In the genomic region with DNA sequence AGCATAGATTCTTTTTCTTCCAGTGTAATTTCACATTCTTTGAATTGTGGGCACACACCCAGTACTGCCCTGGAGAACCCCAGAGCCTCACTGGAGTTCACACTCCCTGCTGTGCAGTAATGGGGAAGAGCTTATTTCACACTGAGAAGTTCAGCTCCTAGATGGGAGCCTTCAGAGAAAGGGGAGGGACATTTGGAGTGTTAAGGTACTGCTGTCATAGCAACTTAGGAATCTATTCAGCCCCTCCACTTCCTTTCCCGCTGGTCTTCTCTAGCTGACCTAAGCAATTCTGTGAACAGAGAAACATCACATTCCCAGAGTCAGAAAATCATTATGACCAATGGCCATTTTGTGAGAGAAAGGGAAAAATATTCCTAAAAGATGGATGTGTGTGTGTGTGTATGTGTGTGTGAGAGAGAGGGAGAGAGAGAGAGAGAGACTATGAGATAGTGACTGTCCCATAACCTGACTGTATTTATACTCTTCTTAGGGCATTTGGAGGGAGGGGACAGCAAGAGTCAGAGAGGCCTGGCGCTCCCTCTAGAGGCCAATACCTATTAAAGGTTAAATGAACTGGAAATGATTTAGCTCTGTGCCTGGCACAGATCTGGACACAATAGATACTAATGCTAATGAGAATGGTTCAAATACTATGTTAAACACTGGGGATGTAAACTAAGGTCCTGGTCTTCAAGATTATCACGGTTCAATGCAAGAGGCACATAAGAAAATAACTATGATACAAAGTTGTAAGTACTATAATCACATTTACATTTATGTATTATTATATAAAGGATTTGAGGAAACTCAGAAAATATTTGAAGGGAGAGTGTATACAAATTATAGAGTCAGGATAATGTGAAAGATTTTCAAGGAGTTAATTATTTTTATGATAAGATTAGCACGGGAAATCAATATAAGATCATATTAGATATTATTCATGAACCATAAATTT, we compare ENCODE assay signal across 8 cellular contexts. TPM values are rescaled to one million over a fixed set of nuclear protein-coding genes. Genes with fewer than 3 reads are reported as not detected.
DNase-seq lines count a peak whose midpoint lies in the region; ATAC-seq and TF ChIP-seq lines count a peak whose summit lies in the region.

No MANE protein-coding gene starts in this region.

- H3K36me3 Mint-ChIP-seq in Calu3 (ENCODE audit: insufficient read depth, unreplicated experiment) (no peaks in the 10 kb centered on the region), neural crest cell (ENCODE audit: low read depth) (peaks cover 2% of the 10 kb centered on the region)

- DNase-seq in Calu3 (peak; percentile 60), NCI-H345 (lab: John Stamatoyannopoulos, UW) (peak; percentile 50), fibroblast of pulmonary artery (ENCODE audit: low read depth) (peak; percentile 64), neural crest cell (ENCODE audit: low read depth, low spot score) (peak; percentile 61), posterior vena cava (ENCODE audit: low spot score) (no peak)
- peak; percentile 19 to 48 for DNase-seq in activated CD4-positive, alpha-beta T cell treated with anti-CD3 and anti-CD28 coated beads, Interleukin-2, amount 50 U/mL, for 48 hours

- peak; percentile 95 for ATAC-seq in GM19328 (IDR thresholded peaks at IDR 0.05; ENCODE audit: unreplicated experiment)
- peak; percentile 91 for ATAC-seq in HG03196 (IDR thresholded peaks at IDR 0.05; ENCODE audit: unreplicated experiment)

- no peak overlapping the region for H3K4me3 Mint-ChIP-seq in Calu3 (ENCODE audit: low read depth, unreplicated experiment)
- H3K4me3 Mint-ChIP-seq in neural crest cell, result peak overlapping the region; percentile 3

- no peaks in the 10 kb centered on the region for H3K9me3 Mint-ChIP-seq in Calu3 (ENCODE audit: low read depth, unreplicated experiment)
- H3K9me3 Mint-ChIP-seq in neural crest cell, result no peaks in the 10 kb centered on the region

- no TSS peak for BruUV-seq in Calu3 (replicated peaks; lab: Mats Ljungman, UMichigan)

- no peaks in the 10 kb centered on the region for H3K27me3 Mint-ChIP-seq in Calu3 (ENCODE audit: unreplicated experiment)
- no peaks in the 10 kb centered on the region for H3K27me3 Mint-ChIP-seq in neural crest cell (ENCODE audit: low read depth)

- peak; percentile 67 for TF ChIP-seq CTCF in Calu3 (IDR thresholded peaks at IDR 0.05; ENCODE audit: unreplicated experiment)
- TF ChIP-seq CTCF in fibroblast of pulmonary artery (IDR thresholded peaks at IDR 0.05; ENCODE audit: low read length, missing control alignments), result peak; percentile 74
- TF ChIP-seq CTCF in neural crest cell (conservative IDR thresholded peaks at IDR 0.05), result peak; percentile 84

- CTCF ChIA-PET in Calu3 (lab: Charles Lee), result interaction anchor here (0.6 to 1.3 kb wide), 18 partner anchors 11 to 1106 kb away, joined by 3 to 14 read pairs (median 4); partner anchors contain the start of gene MAP2

- no peak overlapping the region for H3K27ac Mint-ChIP-seq in Calu3 (ENCODE audit: unreplicated experiment)
- H3K27ac Mint-ChIP-seq in neural crest cell (ENCODE audit: unreplicated experiment), result peak overlapping the region; percentile 95

- intact Hi-C loops in Calu3 (cut with micrococcal nuclease; ENCODE audit: unreplicated experiment), result loop anchor here (1.0 to 10.0 kb wide), 6 partner anchors 27 to 626 kb away; no protein-coding TSS in a partner anchor
- intact Hi-C loops in posterior vena cava (cut with DNase I), result no loop called here

- H3K4me1 Mint-ChIP-seq in Calu3 (ENCODE audit: low read depth, unreplicated experiment), result peaks cover 9% of the 10 kb centered on the region
- peaks cover 31% of the 10 kb centered on the region for H3K4me1 Mint-ChIP-seq in neural crest cell

- H3K4me3 ChIP-seq in fibroblast of pulmonary artery (replicated peaks; ENCODE audit: low read depth, low read length), result no peak overlapping the region

RNA-seq across cellular contexts. Expression of gene RPE, which starts 41.5 kb away (rescaled TPM):
- total RNA-seq in Calu3 (2022) (84.7 and 94.9 TPM in 2 replicates), neural crest cell (59.8 and 60.2 TPM in 2 replicates), posterior vena cava (10 to 100 TPM; 40.0 to 47.4 TPM)
